2 cellular contexts compared by ENCODE assay signal in the genomic region with DNA sequence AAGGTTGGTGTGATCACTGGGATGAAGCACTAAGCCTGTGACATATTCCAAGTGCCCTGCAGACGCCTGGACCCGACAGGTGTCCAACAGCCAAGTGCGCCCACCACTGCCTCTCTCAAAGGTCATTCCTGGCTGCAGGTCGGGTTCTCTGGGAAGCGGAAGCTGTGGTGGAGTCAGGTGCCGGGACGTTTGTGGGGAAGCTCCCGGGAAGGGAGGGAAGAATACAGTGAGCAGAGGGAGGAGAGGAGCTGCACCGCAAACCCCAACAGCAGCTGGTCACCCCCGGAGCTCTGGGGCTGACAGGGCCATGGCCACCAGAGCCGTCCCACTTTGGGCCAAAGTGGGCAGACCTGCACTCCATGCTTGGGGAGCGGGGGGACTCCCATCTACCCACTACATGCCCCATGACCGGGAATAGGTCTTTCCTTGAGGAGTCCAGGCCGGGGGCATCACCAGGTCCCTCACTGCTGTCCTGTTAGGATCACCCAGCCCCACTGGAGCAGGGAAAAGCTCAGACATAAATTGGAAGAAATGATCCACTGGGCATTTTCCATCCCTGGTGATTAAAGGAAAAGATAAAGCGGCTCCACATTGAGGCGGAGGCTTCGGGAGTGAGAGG.
TF ChIP-seq lines count a peak whose summit lies in the region.

No MANE protein-coding gene starts in this region.

TF ChIP-seq in SK-N-SH, 30 proteins besides CTCF, POLR2A, EP300 and RAD21 (continued from another document):
- TF ChIP-seq, protein P1, sequence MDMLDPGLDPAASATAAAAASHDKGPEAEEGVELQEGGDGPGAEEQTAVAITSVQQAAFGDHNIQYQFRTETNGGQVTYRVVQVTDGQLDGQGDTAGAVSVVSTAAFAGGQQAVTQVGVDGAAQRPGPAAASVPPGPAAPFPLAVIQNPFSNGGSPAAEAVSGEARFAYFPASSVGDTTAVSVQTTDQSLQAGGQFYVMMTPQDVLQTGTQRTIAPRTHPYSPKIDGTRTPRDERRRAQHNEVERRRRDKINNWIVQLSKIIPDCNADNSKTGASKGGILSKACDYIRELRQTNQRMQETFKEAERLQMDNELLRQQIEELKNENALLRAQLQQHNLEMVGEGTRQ (IDR thresholded peaks at IDR 0.05; ENCODE audit: borderline replicate concordance, low read depth, low read length) = no peak
- TF ChIP-seq NRF1 (IDR thresholded peaks at IDR 0.05; ENCODE audit: low read depth, low read length) (no peak), FOXJ3 (CRISPR knock-in tag; IDR thresholded peaks at IDR 0.05) (no peak), FOXM1 (IDR thresholded peaks at IDR 0.05; ENCODE audit: low read depth) (no peak)

TF ChIP-seq in SK-N-SH treated with all-trans-retinoic acid at 6 μM for 48 hours, 23 proteins besides CTCF, POLR2A, EP300 and RAD21 (continued from another document):
- TF ChIP-seq, protein P2, sequence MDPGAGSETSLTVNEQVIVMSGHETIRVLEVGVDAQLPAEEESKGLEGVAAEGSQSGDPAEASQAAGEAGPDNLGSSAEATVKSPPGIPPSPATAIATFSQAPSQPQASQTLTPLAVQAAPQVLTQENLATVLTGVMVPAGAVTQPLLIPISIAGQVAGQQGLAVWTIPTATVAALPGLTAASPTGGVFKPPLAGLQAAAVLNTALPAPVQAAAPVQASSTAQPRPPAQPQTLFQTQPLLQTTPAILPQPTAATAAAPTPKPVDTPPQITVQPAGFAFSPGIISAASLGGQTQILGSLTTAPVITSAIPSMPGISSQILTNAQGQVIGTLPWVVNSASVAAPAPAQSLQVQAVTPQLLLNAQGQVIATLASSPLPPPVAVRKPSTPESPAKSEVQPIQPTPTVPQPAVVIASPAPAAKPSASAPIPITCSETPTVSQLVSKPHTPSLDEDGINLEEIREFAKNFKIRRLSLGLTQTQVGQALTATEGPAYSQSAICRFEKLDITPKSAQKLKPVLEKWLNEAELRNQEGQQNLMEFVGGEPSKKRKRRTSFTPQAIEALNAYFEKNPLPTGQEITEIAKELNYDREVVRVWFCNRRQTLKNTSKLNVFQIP (CRISPR knock-in tag; IDR thresholded peaks at IDR 0.05; ENCODE audit: borderline replicate concordance, low read depth) = no peak
- no peak for TF ChIP-seq TOX (CRISPR knock-in tag; IDR thresholded peaks at IDR 0.05; ENCODE audit: borderline replicate concordance)
- TF ChIP-seq, protein P3, sequence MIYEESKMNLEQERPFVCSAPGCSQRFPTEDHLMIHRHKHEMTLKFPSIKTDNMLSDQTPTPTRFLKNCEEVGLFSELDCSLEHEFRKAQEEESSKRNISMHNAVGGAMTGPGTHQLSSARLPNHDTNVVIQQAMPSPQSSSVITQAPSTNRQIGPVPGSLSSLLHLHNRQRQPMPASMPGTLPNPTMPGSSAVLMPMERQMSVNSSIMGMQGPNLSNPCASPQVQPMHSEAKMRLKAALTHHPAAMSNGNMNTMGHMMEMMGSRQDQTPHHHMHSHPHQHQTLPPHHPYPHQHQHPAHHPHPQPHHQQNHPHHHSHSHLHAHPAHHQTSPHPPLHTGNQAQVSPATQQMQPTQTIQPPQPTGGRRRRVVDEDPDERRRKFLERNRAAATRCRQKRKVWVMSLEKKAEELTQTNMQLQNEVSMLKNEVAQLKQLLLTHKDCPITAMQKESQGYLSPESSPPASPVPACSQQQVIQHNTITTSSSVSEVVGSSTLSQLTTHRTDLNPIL (CRISPR knock-in tag; IDR thresholded peaks at IDR 0.05; ENCODE audit: low read depth) = no peak
- TF ChIP-seq ZNF8 (CRISPR knock-in tag; IDR thresholded peaks at IDR 0.05) = no peak
- TF ChIP-seq PPARA (CRISPR knock-in tag; IDR thresholded peaks at IDR 0.05; ENCODE audit: borderline replicate concordance) = no peak
- no peak for TF ChIP-seq ZNF70 (CRISPR knock-in tag; IDR thresholded peaks at IDR 0.05)
